ENCODE assay signal across 23 cellular contexts in genomic region chr3:54014067-54014466, GRCh38.
"Had no signal": no experiment of that assay in that cellular context is flagged by ENCODE, and none has a peak within 500 bp of the region (broad histone marks: within the 10 kb centered on the region; RNA-seq: fewer than 3 reads in every experiment).

No MANE protein-coding gene starts in this region.

- H3K9me3 Mint-ChIP-seq: neural progenitor cell had no signal

- H3K36me3 Mint-ChIP-seq: neural progenitor cell; stimulated activated memory B cell treated with anti-CD40 and anti-IgM and Interleukin-4, amounts not matched to agents 10 μg/mL and 1 μg/mL and 100 μg/mL, for 72 hours had no signal

- H3K27ac ChIP-seq: esophagus squamous epithelium, gastroesophageal sphincter, heart left ventricle, neural progenitor cell, sigmoid colon, transverse colon, WERI-Rb-1 had no signal

- H3K27ac Mint-ChIP-seq: activated T-cell treated with anti-CD3 and anti-CD28 coated beads, Interleukin-2, amount 50 U/mL, for 24 hours; activated T-helper 17 cell treated with anti-CD3 and anti-CD28 coated beads, Interleukin-2, amount 50 U/mL, for 72 hours; endodermal cell; neural progenitor cell; stimulated activated memory B cell treated with anti-CD40 and anti-IgM and Interleukin-4, amounts not matched to agents 10 μg/mL and 1 μg/mL and 100 μg/mL, for 72 hours; T-helper 2 cell treated with Interferon-gamma antibody and Interleukin-4, amounts not matched to agents 5 μg/mL and 100 μg/mL, for 36 hours had no signal

- DNase-seq: activated CD4-positive, alpha-beta T cell treated with anti-CD3 and anti-CD28 coated beads for 1 hour; activated naive CD4-positive, alpha-beta T cell treated with Interleukin-2 at 50 U/mL for 16 hours; activated T-cell treated with anti-CD3 and anti-CD28 coated beads, Interleukin-2, amount 50 U/mL, for 24 hours; amygdala; cortex of kidney; endodermal cell; esophagus squamous epithelium; heart left ventricle; islet precursor cell; left colon; naive B cell; posterior cingulate gyrus; sigmoid colon; stimulated activated CD4-positive, alpha-beta T cell treated with anti-CD3 and anti-CD28 coated beads, Interleukin-15, amount 100 ng/mL, for 24 hours; transverse colon; WERI-Rb-1 had no signal

- H3K4me3 ChIP-seq: esophagus squamous epithelium, gastroesophageal sphincter, heart left ventricle, lung, neural progenitor cell, sigmoid colon, smooth muscle cell, transverse colon had no signal

- H3K4me1 ChIP-seq: esophagus squamous epithelium, gastroesophageal sphincter, heart left ventricle, neural progenitor cell, sigmoid colon, transverse colon had no signal

- H3K36me3 ChIP-seq: esophagus squamous epithelium, gastroesophageal sphincter, heart left ventricle, neural progenitor cell, sigmoid colon, transverse colon, WERI-Rb-1 had no signal

- ATAC-seq: activated T-helper 17 cell treated with anti-CD3 and anti-CD28 coated beads, Interleukin-2, amount 50 U/mL, for 72 hours; gastroesophageal sphincter; left colon; stimulated activated memory B cell treated with anti-CD40 and anti-IgM and Interleukin-4, amounts not matched to agents 10 μg/mL and 1 μg/mL and 100 μg/mL, for 72 hours had no signal
